Comparison of ENCODE assay signal across 16 cellular contexts in the genomic region with DNA sequence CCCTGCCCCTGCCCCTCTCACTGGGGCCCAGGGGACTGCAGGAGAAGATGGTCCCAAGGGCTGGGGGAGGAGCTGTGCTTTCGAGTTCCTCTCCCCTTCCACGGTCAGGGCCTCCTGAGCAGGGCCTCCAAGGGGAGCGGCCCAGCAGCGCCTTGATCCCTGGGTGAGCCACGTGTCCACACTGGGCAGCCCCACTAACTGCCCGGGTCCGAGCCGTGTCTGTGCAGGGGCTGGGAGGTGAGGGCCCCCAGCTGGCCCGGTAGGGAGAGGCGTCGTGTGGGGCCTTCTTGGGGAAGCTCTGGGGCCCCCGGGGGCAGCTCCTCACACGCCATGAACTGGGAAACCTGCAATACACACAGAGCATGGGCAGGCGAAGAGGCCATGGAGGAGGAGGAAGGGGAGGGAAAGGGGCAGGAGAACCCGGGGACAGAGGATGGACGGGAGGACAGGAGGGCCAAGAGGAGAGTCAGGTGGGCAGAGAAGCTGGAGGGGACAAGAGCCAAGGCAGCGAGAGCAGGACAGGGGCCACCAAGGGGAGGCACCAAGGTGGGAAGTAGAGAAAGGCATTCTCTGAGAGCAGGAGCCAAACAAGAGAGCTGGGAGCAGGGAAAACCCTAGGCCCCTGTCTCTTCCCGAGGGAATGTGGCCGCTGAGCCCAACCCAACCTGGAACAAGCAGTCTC. TPM values are rescaled to one million over a fixed set of nuclear protein-coding genes. Genes with fewer than 3 reads are reported as not detected.
DNase-seq lines count a peak whose midpoint lies in the region; ATAC-seq and TF ChIP-seq lines count a peak whose summit lies in the region.
"Had no signal": no experiment of that assay in that cellular context is flagged by ENCODE, and none has a peak within 500 bp of the region (broad histone marks: within the 10 kb centered on the region; RNA-seq: fewer than 3 reads in every experiment).

No MANE protein-coding gene starts in this region.

- H2BK15ac ChIP-seq in mesenchymal stem cell (ENCODE audit: low read depth, poor library complexity, severe bottlenecking) = no peak overlapping the region

- intact Hi-C loops in mammary epithelial cell (cut with micrococcal nuclease) = no loop called here

- CTCF ChIA-PET in mammary epithelial cell (lab: Charles Lee; ENCODE audit: low non-redundant PET) = no interaction called here

- H4K8ac ChIP-seq in mesenchymal stem cell (ENCODE audit: low read length) = no peak overlapping the region

- no peaks in the 10 kb centered on the region for H3K9me3 ChIP-seq in mammary epithelial cell (replicated peaks; ENCODE audit: insufficient read depth, low read length)
- H3K9me3 ChIP-seq in mesenchymal stem cell (ENCODE audit: control insufficient read depth, low read length) = no peaks in the 10 kb centered on the region
- no peaks in the 10 kb centered on the region for H3K9me3 ChIP-seq in suprapubic skin
- H3K9me3 ChIP-seq: A549, Caco-2 had no signal

- H2BK120ac ChIP-seq in mesenchymal stem cell (ENCODE audit: low read depth, low read length) = no peak overlapping the region

- no peak overlapping the region for H3K4ac ChIP-seq in mesenchymal stem cell (ENCODE audit: low read depth in 1 of 2, low read length in 2 of 2)

- no TSS peak for BruUV-seq in mammary epithelial cell (replicated peaks; lab: Mats Ljungman, UMichigan)

- no peaks in the 10 kb centered on the region for H3K79me2 ChIP-seq in mammary epithelial cell (ENCODE audit: insufficient read depth, low read length)

- H3K4me1 ChIP-seq in mammary epithelial cell (ENCODE audit: insufficient read depth, low read length) (peaks cover 60% of the 10 kb centered on the region), mesenchymal stem cell (ENCODE audit: control insufficient read depth, insufficient read depth, low read depth, low read length) (peaks cover 9% of the 10 kb centered on the region), suprapubic skin (peaks cover 37% of the 10 kb centered on the region)
- H3K4me1 ChIP-seq: A549 had no signal

- peak; percentile 13 for DNase-seq in activated CD8-positive, alpha-beta memory T cell treated with anti-CD3 and anti-CD28 coated beads, Interleukin-2, amount 50 U/mL, for 4 hours
- DNase-seq in activated CD8-positive, alpha-beta memory T cell treated with anti-CD3 and anti-CD28 coated beads for 24 hours = no peak
- DNase-seq in mammary epithelial cell (no peak), mesenchymal stem cell (no peak), suprapubic skin (ENCODE audit: low spot score in 2 of 2) (peak; percentile 44 to 72), AG08395 (ENCODE audit: low spot score) (no peak)
- DNase-seq: activated CD8-positive, alpha-beta memory T cell treated with anti-CD3 and anti-CD28 coated beads, Interleukin-2, amount 50 U/mL, for 48 hours; Caco-2; stimulated activated naive CD8-positive, alpha-beta T cell treated with anti-CD3 and anti-CD28 coated beads, Interleukin-15, amount 100 ng/mL, for 72 hours; SW 1271 had no signal

- 51% methylated on average over 14 of the region's 19 CpGs for WGBS in mammary epithelial cell (ENCODE audit: low coverage, missing lambda C conversion rate)
- WGBS in mesenchymal stem cell = 65% methylated on average over 19 of the region's 19 CpGs
- WGBS in suprapubic skin = 67% methylated on average over 16 of the region's 19 CpGs

- no peak for TF ChIP-seq EP300 in suprapubic skin (IDR thresholded peaks at IDR 0.05)

- H3K23ac ChIP-seq in mesenchymal stem cell (ENCODE audit: low read length in 2 of 2) = peak overlapping the region in 1 of 2 experiments; percentile 6

- H3K18ac ChIP-seq in mesenchymal stem cell (ENCODE audit: low read depth in 1 of 2, low read length in 2 of 2) = no peak overlapping the region

- H2AFZ ChIP-seq in mammary epithelial cell (ENCODE audit: low read depth, low read length) = peak overlapping the region; percentile 79
- no peak overlapping the region for H2AFZ ChIP-seq in mesenchymal stem cell (ENCODE audit: low read depth, low read length)

- H3K27ac ChIP-seq in mammary epithelial cell (ENCODE audit: insufficient read depth, low read depth, low read length) (peak overlapping the region; percentile 64), mesenchymal stem cell (ENCODE audit: low read length, poor library complexity, severe bottlenecking) (no peak overlapping the region), suprapubic skin (no peak overlapping the region)
- H3K27ac ChIP-seq: A549 had no signal

- TF ChIP-seq CTCF in mammary epithelial cell (conservative IDR thresholded peaks at IDR 0.05 in 1 of 2, IDR thresholded peaks at IDR 0.05 in 1 of 2; ENCODE audit: extremely low read depth in 1 of 2, insufficient read depth in 1 of 2, low read depth in 1 of 2, low read length in 2 of 2) (no peak), suprapubic skin (IDR thresholded peaks at IDR 0.05) (no peak)

- no peaks in the 10 kb centered on the region for H3K79me1 ChIP-seq in mesenchymal stem cell (replicated peaks; ENCODE audit: low read length, poor library complexity, severe bottlenecking)

- no peak overlapping the region for H3K4me3 ChIP-seq in mammary epithelial cell (replicated peaks in 1 of 3; ENCODE audit: insufficient read depth in 1 of 3, low read depth in 2 of 3, low read length in 3 of 3)
- no peak overlapping the region for H3K4me3 ChIP-seq in mesenchymal stem cell (ENCODE audit: insufficient read depth in 1 of 2, low read depth in 1 of 2, low read length in 2 of 2)
- no peak overlapping the region for H3K4me3 ChIP-seq in suprapubic skin
- H3K4me3 ChIP-seq: A549, dorsolateral prefrontal cortex had no signal

- TF ChIP-seq POLR2A in suprapubic skin (IDR thresholded peaks at IDR 0.05) = no peak

- in situ Hi-C loops in mammary epithelial cell (cut with MboI; ENCODE audit: low sequenced_read_pairs in 2 of 2) = no loop called here

- H2BK12ac ChIP-seq in mesenchymal stem cell (ENCODE audit: low read length in 2 of 2) = no peak overlapping the region

- no peak overlapping the region for H2AK5ac ChIP-seq in mesenchymal stem cell (ENCODE audit: low read length, severe bottlenecking)

- H3K27me3 ChIP-seq in mammary epithelial cell (ENCODE audit: insufficient read depth, low read length) = no peaks in the 10 kb centered on the region
- H3K27me3 ChIP-seq in mesenchymal stem cell (ENCODE audit: control insufficient read depth in 1 of 2, insufficient read depth in 1 of 2, low read length in 2 of 2) = peaks cover 11 to 65% of the 10 kb centered on the region in 2 experiments
- H3K27me3 ChIP-seq in suprapubic skin = peaks cover 40% of the 10 kb centered on the region

- H3K9ac ChIP-seq in mammary epithelial cell (ENCODE audit: insufficient read depth, low read length) = no peak overlapping the region
- no peak overlapping the region for H3K9ac ChIP-seq in mesenchymal stem cell (ENCODE audit: low read length)

- H3K36me3 ChIP-seq in mammary epithelial cell (ENCODE audit: insufficient read depth, low read length) (no peaks in the 10 kb centered on the region), mesenchymal stem cell (ENCODE audit: control insufficient read depth in 1 of 2, insufficient read depth in 2 of 2, low read depth in 1 of 2, low read length in 2 of 2) (no peaks in the 10 kb centered on the region), suprapubic skin (no peaks in the 10 kb centered on the region)

- no peaks in the 10 kb centered on the region for H4K20me1 ChIP-seq in mammary epithelial cell (ENCODE audit: insufficient read depth, low read length)

- H4K91ac ChIP-seq in mesenchymal stem cell (ENCODE audit: low read length) = peak overlapping the region; percentile 44

- no peak overlapping the region for H2BK5ac ChIP-seq in mesenchymal stem cell (ENCODE audit: low read depth, low read length, poor library complexity, severe bottlenecking)

- ATAC-seq in HG03097 (IDR thresholded peaks at IDR 0.05; ENCODE audit: low FRiP score, unreplicated experiment) (no peak), GM21723 (IDR thresholded peaks at IDR 0.05; ENCODE audit: unreplicated experiment) (no peak)
- ATAC-seq: stimulated activated naive CD8-positive, alpha-beta T cell treated with anti-CD3 and anti-CD28 coated beads, Interleukin-15, amount 100 ng/mL, for 72 hours; WTC11 had no signal

- dilution Hi-C loops in mammary epithelial cell (cut with HindIII; ENCODE audit: low sequenced_read_pairs) = no loop called here

- no peak overlapping the region for H3K14ac ChIP-seq in mesenchymal stem cell (ENCODE audit: low read length in 2 of 2)

- peak overlapping the region; percentile 20 for H3K4me2 ChIP-seq in mammary epithelial cell (ENCODE audit: insufficient read depth, low read depth, low read length)
- H3K4me2 ChIP-seq in mesenchymal stem cell (ENCODE audit: low read length, poor library complexity, severe bottlenecking) = no peak overlapping the region
- H3K4me2 ChIP-seq: A549 had no signal

RNA-seq across cellular contexts. Expression of gene KCNH2, which starts 32.8 kb away (rescaled TPM):
- total RNA-seq in mammary epithelial cell (1 to 10 TPM in 1 of 2 donors, not detected in 1; 1.5 TPM), suprapubic skin (under 1 TPM in 1 of 4 donors, not detected in 3; 0.70 TPM)
- not detected for polyA plus RNA-seq in mammary epithelial cell
- polyA minus RNA-seq in mammary epithelial cell = 0.47 TPM
- polyA plus RNA-seq in mesenchymal stem cell (2013, experiment 1 of 2) = 0.87 TPM
- 0.92 TPM for polyA plus RNA-seq in mesenchymal stem cell (2013, experiment 2 of 2)

RNA-seq across cellular contexts. Expression of gene NOS3, which starts 45.5 kb away (rescaled TPM):
- total RNA-seq in mammary epithelial cell (1 to 10 TPM in 1 of 2 donors, not detected in 1; 4.7 TPM), suprapubic skin (10 to 100 TPM in 1 of 4 donors, 1 to 10 TPM in 3; 2.6 to 10.9 (median 6.8) TPM)
- 0.23 TPM for polyA plus RNA-seq in mammary epithelial cell
- not detected for polyA minus RNA-seq in mammary epithelial cell
- polyA plus RNA-seq in mesenchymal stem cell (2013, experiment 1 of 2) = 4.7 TPM
- 3.5 TPM for polyA plus RNA-seq in mesenchymal stem cell (2013, experiment 2 of 2)
- total RNA-seq: myocyte had no signal

Comparison
In these comparisons a context has a peak if more than half of its experiments do, and no peak if none do; other contexts are left out.
1. DNase-seq: peak in activated CD8-positive, alpha-beta memory T cell treated with anti-CD3 and anti-CD28 coated beads, Interleukin-2, amount 50 U/mL, for 4 hours (single experiment) and suprapubic skin (2 of 2); none in activated CD8-positive, alpha-beta memory T cell treated with anti-CD3 and anti-CD28 coated beads for 24 hours (single experiment), mammary epithelial cell (single experiment), mesenchymal stem cell (single experiment) and AG08395 (single experiment).